24 cellular contexts compared by ENCODE assay signal in genomic region chr10:130958981-130959751, GRCh38.
DNase-seq lines count a peak whose midpoint lies in the region; ATAC-seq, FAIRE-seq and TF ChIP-seq lines count a peak whose summit lies in the region.
"Had no signal": no experiment of that assay in that cellular context is flagged by ENCODE, and none has a peak within 500 bp of the region (broad histone marks: within the 10 kb centered on the region; RNA-seq: fewer than 3 reads in every experiment).

No MANE protein-coding gene starts in this region.

- no peaks in the 10 kb centered on the region for H3K4me1 Mint-ChIP-seq in osteocyte (ENCODE audit: unreplicated experiment)
- H3K4me1 Mint-ChIP-seq: CD4-positive, CD25-positive, alpha-beta regulatory T cell; CD8-positive, alpha-beta memory T cell had no signal

- POLR2A ChIA-PET in H1 (lab: Charles Lee; ENCODE audit: partially characterized antibody), result no interaction called here

- H3K4me1 ChIP-seq in H1 (replicated peaks in 1 of 4; ENCODE audit: control insufficient read depth in 3 of 4, insufficient read depth in 4 of 4, low read length in 3 of 4), result peaks cover 0 to 4% (median 0%) of the 10 kb centered on the region in 4 experiments; a peak in 2 of 7 replicates
- H3K4me1 ChIP-seq in esophagus muscularis mucosa, result no peaks in the 10 kb centered on the region
- H3K4me1 ChIP-seq: BE2C had no signal

- H3K4me3 ChIP-seq in H1 (ENCODE audit: extremely low read depth in 1 of 4, insufficient read depth in 2 of 4, low read depth in 3 of 4, low read length in 4 of 4), result no peak overlapping the region
- no peak overlapping the region for H3K4me3 ChIP-seq in esophagus muscularis mucosa
- H3K4me3 ChIP-seq: GM12878, GM23248 had no signal

- no peak overlapping the region for H2BK120ac ChIP-seq in H1 (replicated peaks; ENCODE audit: low read depth, low read length)

- intact Hi-C loops in esophagus muscularis mucosa (cut with DNase I), result no loop called here

- no peak overlapping the region for H3K27ac ChIP-seq in H1 (ENCODE audit: low read depth, low read length)
- no peak overlapping the region for H3K27ac ChIP-seq in esophagus muscularis mucosa (replicated peaks in 1 of 4)
- H3K27ac ChIP-seq: GM23248, HL-60 had no signal

- H3K27me3 Mint-ChIP-seq in osteocyte (ENCODE audit: unreplicated experiment), result no peaks in the 10 kb centered on the region
- H3K27me3 Mint-ChIP-seq: CD4-positive, CD25-positive, alpha-beta regulatory T cell; CD8-positive, alpha-beta memory T cell had no signal

- no peaks in the 10 kb centered on the region for H4K20me1 ChIP-seq in H1 (replicated peaks in 1 of 2; ENCODE audit: control insufficient read depth in 1 of 2, insufficient read depth in 2 of 2, low read length in 2 of 2)

- 0 out of 2 replicates have a peak overlapping the region, but pooled peaks have one; percentile 21 for H2BK20ac ChIP-seq in H1 (ENCODE audit: low read length)

- no peak overlapping the region for H3K4ac ChIP-seq in H1 (replicated peaks; ENCODE audit: insufficient read length, low read depth, low read length)

- no peak overlapping the region for H2BK15ac ChIP-seq in H1 (ENCODE audit: low read length)

- H3K36me3 Mint-ChIP-seq in osteocyte (ENCODE audit: unreplicated experiment), result no peaks in the 10 kb centered on the region
- H3K36me3 Mint-ChIP-seq: CD4-positive, CD25-positive, alpha-beta regulatory T cell; CD8-positive, alpha-beta memory T cell had no signal

- no peak overlapping the region for H2BK5ac ChIP-seq in H1 (ENCODE audit: low read depth, low read length)

- no peak for TF ChIP-seq RAD21 in H1 (IDR thresholded peaks at IDR 0.05 in 1 of 2, conservative IDR thresholded peaks at IDR 0.05 in 1 of 2; ENCODE audit: low read depth in 2 of 2, low read length in 2 of 2)

- H3K36me3 ChIP-seq in H1 (ENCODE audit: control insufficient read depth in 2 of 4, insufficient read depth in 4 of 4, low read length in 3 of 4) (no peaks in the 10 kb centered on the region), esophagus muscularis mucosa (no peaks in the 10 kb centered on the region)
- H3K36me3 ChIP-seq: BE2C had no signal

- H3K4me3 Mint-ChIP-seq in osteocyte (ENCODE audit: unreplicated experiment), result no peak overlapping the region
- H3K4me3 Mint-ChIP-seq: CD4-positive, CD25-positive, alpha-beta regulatory T cell; CD8-positive, alpha-beta memory T cell; HFFc6 had no signal

- no peak overlapping the region for H3K56ac ChIP-seq in H1 (replicated peaks; ENCODE audit: insufficient read length, low read depth, low read length)

- no peak overlapping the region for H3K23ac ChIP-seq in H1 (ENCODE audit: insufficient read length)

- no peaks in the 10 kb centered on the region for H3K27me3 ChIP-seq in H1 (replicated peaks in 1 of 4; ENCODE audit: control insufficient read depth in 3 of 4, extremely low read depth in 1 of 4, insufficient read depth in 3 of 4, low read length in 3 of 4)
- H3K27me3 ChIP-seq in esophagus muscularis mucosa, result peaks cover 0 to 38% (median 0%) of the 10 kb centered on the region in 4 donors
- H3K27me3 ChIP-seq: BE2C had no signal

- H3K18ac ChIP-seq in H1 (ENCODE audit: extremely low read depth, low read length), result no peak overlapping the region

- H3K9me3 Mint-ChIP-seq in osteocyte (ENCODE audit: unreplicated experiment), result peaks cover 49% of the 10 kb centered on the region

- no peaks in the 10 kb centered on the region for H3K23me2 ChIP-seq in H1 (ENCODE audit: low read depth, low read length)

- TF ChIP-seq CTCF in H1 (IDR thresholded peaks at IDR 0.05; ENCODE audit: control extremely low read depth in 1 of 3, insufficient read depth in 1 of 3, low read depth in 1 of 3, low read length in 3 of 3), result no peak
- TF ChIP-seq CTCF in esophagus muscularis mucosa (IDR thresholded peaks at IDR 0.05), result no peak
- no peak for TF ChIP-seq CTCF in osteocyte (IDR thresholded peaks at IDR 0.05)

- H3K79me2 ChIP-seq in H1 (ENCODE audit: control insufficient read depth in 1 of 2, insufficient read depth in 2 of 2, low read length in 2 of 2), result no peaks in the 10 kb centered on the region

- no peak overlapping the region for H3K4me2 ChIP-seq in H1 (ENCODE audit: insufficient read depth in 1 of 2, low read depth in 2 of 2, low read length in 2 of 2)

- H3K27ac Mint-ChIP-seq in osteocyte (ENCODE audit: unreplicated experiment), result no peak overlapping the region
- H3K27ac Mint-ChIP-seq: CD8-positive, alpha-beta memory T cell; HFFc6 had no signal

- ATAC-seq in GM18907 (IDR thresholded peaks at IDR 0.05; ENCODE audit: unreplicated experiment), result no peak
- ATAC-seq: GM12878 had no signal

- H4K91ac ChIP-seq in H1 (replicated peaks; ENCODE audit: insufficient read length, low read length), result no peak overlapping the region

- H3K79me1 ChIP-seq in H1 (ENCODE audit: low read depth, low read length), result no peaks in the 10 kb centered on the region

- H4K8ac ChIP-seq in H1 (ENCODE audit: extremely low read depth, insufficient read depth, low read length), result no peak overlapping the region

- TF ChIP-seq EP300 in H1 (IDR thresholded peaks at IDR 0.05; ENCODE audit: borderline replicate concordance in 1 of 2, low read depth in 2 of 2, low read length in 2 of 2), result no peak
- no peak for TF ChIP-seq EP300 in esophagus muscularis mucosa (IDR thresholded peaks at IDR 0.05)

- no peak overlapping the region for H4K5ac ChIP-seq in H1 (ENCODE audit: insufficient read length, low read depth, low read length)

- H3K14ac ChIP-seq in H1 (ENCODE audit: insufficient read length), result no peak overlapping the region

- H2BK12ac ChIP-seq in H1 (ENCODE audit: low read depth, low read length), result no peak overlapping the region

- CTCF ChIA-PET in H1 (lab: Charles Lee; ENCODE audit: partially characterized antibody), result interaction anchor here (1.8 to 2.2 kb wide), 2 partner anchors 10 to 12 kb away, joined by 4 to 10 read pairs; no protein-coding TSS in a partner anchor

- no peak overlapping the region for H2AFZ ChIP-seq in H1 (ENCODE audit: low read length)
- H2AFZ ChIP-seq: GM23248 had no signal

- 93% methylated on average over 16 of the region's 16 CpGs; no CpG with 5 or more reads in 1 of the 2 experiments for WGBS in H1 (ENCODE audit: extremely low coverage in 1 of 2, insufficient coverage in 1 of 2, insufficient read length in 1 of 2, insufficient replicate concordance in 2 of 2, low coverage in 1 of 2, low lambda C conversion rate in 2 of 2, missing lambda C conversion rate in 1 of 2), 2 experiments
- WGBS in esophagus muscularis mucosa, result 85% methylated on average over 13 of the region's 16 CpGs

- FAIRE-seq in H1 (lab: Jason Lieb, UNC), result no peak
- FAIRE-seq: A204.1, GM12878, GM19239, H54 had no signal

- no peak overlapping the region for H2AK5ac ChIP-seq in H1 (ENCODE audit: low read depth, low read length)

- H3K9me3 ChIP-seq in H1 (ENCODE audit: insufficient read depth in 2 of 2, low read depth in 1 of 2, low read length in 1 of 2) (peaks cover 0 to 3% of the 10 kb centered on the region in 2 experiments; a peak in 1 of 4 replicates), esophagus muscularis mucosa (no peaks in the 10 kb centered on the region)
- H3K9me3 ChIP-seq: BE2C had no signal

- TF ChIP-seq POLR2A in H1 (IDR thresholded peaks at IDR 0.05; ENCODE audit: control extremely low read depth in 1 of 2, low read depth in 2 of 2, low read length in 2 of 2), result no peak
- TF ChIP-seq POLR2A in esophagus muscularis mucosa (IDR thresholded peaks at IDR 0.05; ENCODE audit: low read depth), result no peak

- no peak overlapping the region for H3K9ac ChIP-seq in H1 (replicated peaks in 1 of 4; ENCODE audit: extremely low read depth in 1 of 4, low read depth in 3 of 4, low read length in 3 of 4)
- H3K9ac ChIP-seq: GM23248 had no signal

- DNase-seq in H1 (ENCODE audit: low read depth in 1 of 2, low spot score in 2 of 2), result peak in 1 of 2 experiments; percentile 17
- DNase-seq in esophagus muscularis mucosa (ENCODE audit: extremely low spot score), result peak; percentile 91
- peak; percentile 82 for DNase-seq in osteocyte (ENCODE audit: extremely low spot score, unreplicated experiment)
- no peak for DNase-seq in NCI-H82 (lab: John Stamatoyannopoulos, UW)
- no peak for DNase-seq in stimulated activated naive CD4-positive, alpha-beta T cell (lab: John Stamatoyannopoulos, UW)
- DNase-seq: ACHN; BE2C; C1 segment of cervical spinal cord; CD4-positive, CD25-positive, alpha-beta regulatory T cell; CD8-positive, alpha-beta memory T cell; COR-L47; DMS 273 treated with DMSO at 0.1 percent for 48 hours; DMS53; DND-41; EL; GM23248; HCEC 1CT; HFFc6 had no signal

TF ChIP-seq in H1, 55 proteins besides CTCF, POLR2A, EP300 and RAD21:
- no peak for TF ChIP-seq TAF7 (optimal IDR thresholded peaks at IDR 0.05; ENCODE audit: borderline replicate concordance, low read depth, low read length)
- TF ChIP-seq HDAC2 (IDR thresholded peaks at IDR 0.05; ENCODE audit: borderline replicate concordance in 1 of 2, low read depth in 2 of 2, low read length in 2 of 2), result no peak
- no peak for TF ChIP-seq SRF (IDR thresholded peaks at IDR 0.05; ENCODE audit: low read depth, low read length)
- no peak for TF ChIP-seq SP2 (IDR thresholded peaks at IDR 0.05; ENCODE audit: low read length)
- no peak for TF ChIP-seq SAP30 (IDR thresholded peaks at IDR 0.05; ENCODE audit: insufficient read depth, insufficient replicate concordance, low read length)
- no peak for TF ChIP-seq KDM5A (IDR thresholded peaks at IDR 0.05; ENCODE audit: low read length)
- TF ChIP-seq ZNF274 (IDR thresholded peaks at IDR 0.05; ENCODE audit: borderline replicate concordance, extremely low read depth, low read length), result no peak
- no peak for TF ChIP-seq RBBP5 (IDR thresholded peaks at IDR 0.05; ENCODE audit: borderline replicate concordance, low read depth, low read length)
- TF ChIP-seq, protein P1, sequence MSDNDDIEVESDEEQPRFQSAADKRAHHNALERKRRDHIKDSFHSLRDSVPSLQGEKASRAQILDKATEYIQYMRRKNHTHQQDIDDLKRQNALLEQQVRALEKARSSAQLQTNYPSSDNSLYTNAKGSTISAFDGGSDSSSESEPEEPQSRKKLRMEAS (IDR thresholded peaks at IDR 0.05), result no peak
- no peak for TF ChIP-seq TBP (IDR thresholded peaks at IDR 0.05; ENCODE audit: low read depth, low read length)
- no peak for TF ChIP-seq CBX8 (IDR thresholded peaks at IDR 0.05; ENCODE audit: borderline replicate concordance, low read depth, low read length)
TF ChIP-seq in H1: peak in this region for 0.

Comparison
In these comparisons a context has a peak if more than half of its experiments do, and no peak if none do; other contexts are left out.
1. DNase-seq: peak in esophagus muscularis mucosa (single experiment) and osteocyte (single experiment); none in NCI-H82 (single experiment) and stimulated activated naive CD4-positive, alpha-beta T cell (0 of 6).